17 cellular contexts compared by ENCODE assay signal in genomic region chr13:99566125-99567083, GRCh38. TPM values are rescaled to one million over a fixed set of nuclear protein-coding genes. Genes with fewer than 3 reads are reported as not detected.
DNase-seq lines count a peak whose midpoint lies in the region; ATAC-seq and TF ChIP-seq lines count a peak whose summit lies in the region.
"Had no signal": no experiment of that assay in that cellular context is flagged by ENCODE, and none has a peak within 500 bp of the region (broad histone marks: within the 10 kb centered on the region; RNA-seq: fewer than 3 reads in every experiment).

No MANE protein-coding gene starts in this region.

- no peak; the same call in 1 of the 3 replicates for TF ChIP-seq CTCF in H9 (conservative IDR thresholded peaks at IDR 0.05)
- no peak for TF ChIP-seq CTCF in progenitor cell of endocrine pancreas (IDR thresholded peaks at IDR 0.05; ENCODE audit: unreplicated experiment)

- H3K23me2 ChIP-seq in H9 (ENCODE audit: insufficient read length, low read depth, low read length, poor library complexity, severe bottlenecking): no peaks in the 10 kb centered on the region

- H3K14ac ChIP-seq in H9 (ENCODE audit: insufficient read depth, low read length): no peak overlapping the region

- DNase-seq in T-helper 1 cell (no peak), H9 (no peak), progenitor cell of endocrine pancreas (ENCODE audit: low spot score, unreplicated experiment) (no peak), DMS114 treated with DMSO at 0.1 percent for 48 hours (lab: John Stamatoyannopoulos, UW; ENCODE audit: unreplicated experiment) (no peak), AML-193 (lab: John Stamatoyannopoulos, UW) (no peak)
- DNase-seq in central memory CD8-positive, alpha-beta T cell (ENCODE audit: low spot score in 2 of 2): no peak
- DNase-seq: activated CD4-positive, alpha-beta T cell treated with anti-CD3 and anti-CD28 coated beads, Interleukin-2, amount 10 ng/mL, durations not matched to agents 7 days and 5 days; esophagus squamous epithelium; lower lobe of right lung; NCI-H1105; NCI-H524 treated with DMSO at 0.1 percent for 48 hours; occipital lobe; stimulated activated CD4-positive, alpha-beta T cell treated with anti-CD3 and anti-CD28 coated beads, Interleukin-12 subunit alpha, Interleukin-12 subunit beta, amount 100 ng/mL, for 4 hours; transverse colon had no signal

- H3K9me3 ChIP-seq in H9 (ENCODE audit: control insufficient read depth, low read depth, low read length): no peaks in the 10 kb centered on the region
- H3K9me3 ChIP-seq: lower lobe of right lung had no signal

- H3K79me2 ChIP-seq in H9 (ENCODE audit: insufficient read depth, low read length): no peaks in the 10 kb centered on the region

- H3K56ac ChIP-seq in H9 (ENCODE audit: insufficient read length, low read depth, low read length): no peak overlapping the region

- no peak overlapping the region for H2BK12ac ChIP-seq in H9 (ENCODE audit: insufficient read length, low read depth, low read length)

- H4K20me1 ChIP-seq in H9 (ENCODE audit: control insufficient read depth, insufficient read depth, insufficient read length): no peaks in the 10 kb centered on the region

- H2BK120ac ChIP-seq in H9 (ENCODE audit: low read depth, low read length, poor library complexity, severe bottlenecking): no peak overlapping the region

- H2BK20ac ChIP-seq in H9 (ENCODE audit: low read depth, low read length, poor library complexity, severe bottlenecking): no peak overlapping the region

- no peak overlapping the region for H4K8ac ChIP-seq in H9 (replicated peaks; ENCODE audit: insufficient read length, low read depth, low read length)

- no peaks in the 10 kb centered on the region for H3K79me1 ChIP-seq in H9 (ENCODE audit: insufficient read depth, low read depth, low read length, poor library complexity, severe bottlenecking)

- peaks cover 7% of the 10 kb centered on the region for H3K9me3 Mint-ChIP-seq in T-helper 1 cell treated with Interleukin-12 subunit alpha and Interleukin-12 subunit beta and Interleukin-4 antibody, amounts not matched to agents 30 μg/mL and 1 μg/mL, for 36 hours
- H3K9me3 Mint-ChIP-seq in H9: peaks cover 10 to 17% of the 10 kb centered on the region in 2 experiments
- no peaks in the 10 kb centered on the region for H3K9me3 Mint-ChIP-seq in central memory CD8-positive, alpha-beta T cell
- H3K9me3 Mint-ChIP-seq in progenitor cell of endocrine pancreas (ENCODE audit: low read depth): peaks cover 14% of the 10 kb centered on the region

- ATAC-seq in central memory CD8-positive, alpha-beta T cell (replicated peaks; ENCODE audit: extremely low read depth, poor library complexity, severe bottlenecking): no peak
- ATAC-seq in GM19023 (IDR thresholded peaks at IDR 0.05; ENCODE audit: unreplicated experiment): no peak
- ATAC-seq: lower lobe of right lung, Panc1 had no signal

- H3K27me3 Mint-ChIP-seq in T-helper 1 cell treated with Interleukin-12 subunit alpha and Interleukin-12 subunit beta and Interleukin-4 antibody, amounts not matched to agents 30 μg/mL and 1 μg/mL, for 36 hours (ENCODE audit: low read depth): no peaks in the 10 kb centered on the region
- no peaks in the 10 kb centered on the region for H3K27me3 Mint-ChIP-seq in H9 (ENCODE audit: low read depth)
- no peaks in the 10 kb centered on the region for H3K27me3 Mint-ChIP-seq in central memory CD8-positive, alpha-beta T cell
- H3K27me3 Mint-ChIP-seq in progenitor cell of endocrine pancreas: no peaks in the 10 kb centered on the region
- H3K27me3 Mint-ChIP-seq: activated CD4-positive, alpha-beta T cell treated with anti-CD3 and anti-CD28 coated beads, Interleukin-2, amount 10 ng/mL, durations not matched to agents 7 days and 5 days had no signal

- peak overlapping the region; percentile 55 for H3K4me3 Mint-ChIP-seq in T-helper 1 cell treated with Interleukin-12 subunit alpha and Interleukin-12 subunit beta and Interleukin-4 antibody, amounts not matched to agents 30 μg/mL and 1 μg/mL, for 36 hours
- H3K4me3 Mint-ChIP-seq in H9: no peak overlapping the region
- H3K4me3 Mint-ChIP-seq in central memory CD8-positive, alpha-beta T cell: peak overlapping the region; percentile 18
- H3K4me3 Mint-ChIP-seq in progenitor cell of endocrine pancreas (ENCODE audit: low read depth): no peak overlapping the region
- H3K4me3 Mint-ChIP-seq: activated CD4-positive, alpha-beta T cell treated with anti-CD3 and anti-CD28 coated beads, Interleukin-2, amount 10 ng/mL, durations not matched to agents 7 days and 5 days had no signal

- no peak overlapping the region for H2BK15ac ChIP-seq in H9 (ENCODE audit: low read depth, low read length)

- WGBS in H9 (ENCODE audit: extremely low coverage, insufficient read length, low lambda C conversion rate): no CpG with 5 or more reads among the region's 37 CpGs

- no peaks in the 10 kb centered on the region for H3K27me3 ChIP-seq in H9 (ENCODE audit: insufficient read depth, low read length)
- H3K27me3 ChIP-seq: esophagus squamous epithelium, transverse colon had no signal

- H3K9ac ChIP-seq in H9 (ENCODE audit: extremely low read depth, insufficient read length, low read length): no peak overlapping the region

- H3K36me3 Mint-ChIP-seq in T-helper 1 cell treated with Interleukin-12 subunit alpha and Interleukin-12 subunit beta and Interleukin-4 antibody, amounts not matched to agents 30 μg/mL and 1 μg/mL, for 36 hours (ENCODE audit: low read depth): peaks cover 18% of the 10 kb centered on the region
- H3K36me3 Mint-ChIP-seq in H9 (ENCODE audit: insufficient read depth in 1 of 3, low read depth in 3 of 3): peaks cover 14 to 36% (median 33%) of the 10 kb centered on the region in 3 experiments
- peaks cover 19% of the 10 kb centered on the region for H3K36me3 Mint-ChIP-seq in central memory CD8-positive, alpha-beta T cell (ENCODE audit: insufficient read depth)
- H3K36me3 Mint-ChIP-seq in progenitor cell of endocrine pancreas (ENCODE audit: insufficient read depth): peaks cover 46% of the 10 kb centered on the region

- H3T11ph ChIP-seq in H9 (ENCODE audit: low read length): no peak overlapping the region

- no peak overlapping the region for H3K27ac Mint-ChIP-seq in T-helper 1 cell treated with Interleukin-12 subunit alpha and Interleukin-12 subunit beta and Interleukin-4 antibody, amounts not matched to agents 30 μg/mL and 1 μg/mL, for 36 hours
- peak overlapping the region; percentile 17 to 66 (median 49); a peak in 5 of 7 replicates for H3K27ac Mint-ChIP-seq in H9
- peak overlapping the region; percentile 4 for H3K27ac Mint-ChIP-seq in central memory CD8-positive, alpha-beta T cell (ENCODE audit: low read depth)
- H3K27ac Mint-ChIP-seq in progenitor cell of endocrine pancreas: peak overlapping the region; percentile 67
- H3K27ac Mint-ChIP-seq: activated CD4-positive, alpha-beta T cell treated with anti-CD3 and anti-CD28 coated beads, Interleukin-2, amount 10 ng/mL, durations not matched to agents 7 days and 5 days had no signal

- no peak overlapping the region for H3K23ac ChIP-seq in H9 (ENCODE audit: insufficient read length, low read depth, low read length)

- H2BK5ac ChIP-seq in H9 (ENCODE audit: insufficient read length, low read length): no peak overlapping the region

- H2AK5ac ChIP-seq in H9 (ENCODE audit: insufficient read length, low read length): no peak overlapping the region

- H3K4me1 ChIP-seq in H9 (ENCODE audit: insufficient read depth, low read length): no peaks in the 10 kb centered on the region
- H3K4me1 ChIP-seq: esophagus squamous epithelium, lower lobe of right lung, transverse colon had no signal

- no peak overlapping the region for H3K4ac ChIP-seq in H9 (ENCODE audit: low read depth, low read length)

- H3K4me1 Mint-ChIP-seq in T-helper 1 cell treated with Interleukin-12 subunit alpha and Interleukin-12 subunit beta and Interleukin-4 antibody, amounts not matched to agents 30 μg/mL and 1 μg/mL, for 36 hours (ENCODE audit: low read depth): peaks cover 3% of the 10 kb centered on the region
- peaks cover 11 to 14% of the 10 kb centered on the region in 2 experiments for H3K4me1 Mint-ChIP-seq in H9
- H3K4me1 Mint-ChIP-seq in central memory CD8-positive, alpha-beta T cell: no peaks in the 10 kb centered on the region
- no peaks in the 10 kb centered on the region for H3K4me1 Mint-ChIP-seq in progenitor cell of endocrine pancreas (ENCODE audit: low read depth)

- H2AFZ ChIP-seq in H9 (ENCODE audit: low read length): no peak overlapping the region

- H3K18ac ChIP-seq in H9 (ENCODE audit: insufficient read length, low read depth, low read length): no peak overlapping the region

- H3K27ac ChIP-seq in H9 (ENCODE audit: insufficient read length, low read depth, low read length): no peak overlapping the region
- H3K27ac ChIP-seq: esophagus squamous epithelium, lower lobe of right lung, transverse colon had no signal

- no peak overlapping the region for H4K5ac ChIP-seq in H9 (ENCODE audit: insufficient read length, low read depth, low read length)

- no peak overlapping the region for H4K91ac ChIP-seq in H9 (ENCODE audit: insufficient read length, low read depth, low read length)

- H3K4me2 ChIP-seq in H9 (ENCODE audit: insufficient read depth, insufficient read length, low read length): no peak overlapping the region

RNA-seq across cellular contexts. Expression of gene CLYBL, which starts 40.1 kb away (rescaled TPM):
- total RNA-seq in H9 (2021): 16.5 and 20.7 TPM in 2 replicates
- 4.7 and 4.9 TPM in 2 replicates for total RNA-seq in progenitor cell of endocrine pancreas

Comparison
In these comparisons a context has a peak if more than half of its experiments do, and no peak if none do; other contexts are left out.
1. H3K4me3 Mint-ChIP-seq: peak in T-helper 1 cell treated with Interleukin-12 subunit alpha and Interleukin-12 subunit beta and Interleukin-4 antibody, amounts not matched to agents 30 μg/mL and 1 μg/mL, for 36 hours (single experiment) and central memory CD8-positive, alpha-beta T cell (single experiment); none in H9 (0 of 2) and progenitor cell of endocrine pancreas (single experiment).